Comparison of ENCODE assay signal across 8 cellular contexts in genomic region chr7:79282051-79282694, GRCh38.
DNase-seq lines count a peak whose midpoint lies in the region; ATAC-seq and TF ChIP-seq lines count a peak whose summit lies in the region.

No MANE protein-coding gene starts in this region.

- no peaks in the 10 kb centered on the region for H3K9me2 ChIP-seq in OCI-LY1 (ENCODE audit: low read depth, low read length)

- no peak overlapping the region for H3K4me3 Mint-ChIP-seq in activated CD4-positive, alpha-beta T cell treated with anti-CD3 and anti-CD28 coated beads, Interleukin-2, amount 10 ng/mL, durations not matched to agents 24 days and 14 days

- H3K4me3 ChIP-seq in OCI-LY1 (ENCODE audit: low read depth, low read length, poor library complexity, severe bottlenecking) (no peak overlapping the region), prostate gland (no peak overlapping the region)

- TF ChIP-seq CTCF in OCI-LY1 (IDR thresholded peaks at IDR 0.05; ENCODE audit: low read length) (peak; percentile 35; the same call in 1 of the 2 replicates), prostate gland (IDR thresholded peaks at IDR 0.05) (peak in 1 of 4 experiments; percentile 20)

- no peak overlapping the region for H3K27ac Mint-ChIP-seq in activated CD4-positive, alpha-beta T cell treated with anti-CD3 and anti-CD28 coated beads, Interleukin-2, amount 10 ng/mL, durations not matched to agents 24 days and 14 days

- WGBS in prostate gland: 12% methylated on average over 7 of the region's 7 CpGs

- H3K27me3 ChIP-seq in OCI-LY1 (ENCODE audit: insufficient read depth, low read length): no peaks in the 10 kb centered on the region
- H3K27me3 ChIP-seq in prostate gland (replicated peaks; ENCODE audit: insufficient read depth): no peaks in the 10 kb centered on the region

- H3K4me1 Mint-ChIP-seq in activated CD4-positive, alpha-beta T cell treated with anti-CD3 and anti-CD28 coated beads, Interleukin-2, amount 10 ng/mL, durations not matched to agents 24 days and 14 days: no peaks in the 10 kb centered on the region

- H3F3A ChIP-seq in OCI-LY1 (ENCODE audit: insufficient read depth, low read length): no peaks in the 10 kb centered on the region

- H3K4me1 ChIP-seq in OCI-LY1 (ENCODE audit: insufficient read depth, low read length, severe bottlenecking) (no peaks in the 10 kb centered on the region), prostate gland (replicated peaks) (no peaks in the 10 kb centered on the region)

- H3K4me2 ChIP-seq in OCI-LY1 (ENCODE audit: low read length): no peak overlapping the region

- H3K9me3 ChIP-seq in OCI-LY1 (ENCODE audit: low read length) (no peaks in the 10 kb centered on the region), prostate gland (no peaks in the 10 kb centered on the region)

- no peaks in the 10 kb centered on the region for H3K27me3 Mint-ChIP-seq in activated CD4-positive, alpha-beta T cell treated with anti-CD3 and anti-CD28 coated beads, Interleukin-2, amount 10 ng/mL, durations not matched to agents 24 days and 14 days

- H4K20me1 ChIP-seq in OCI-LY1 (ENCODE audit: insufficient read depth, low read length): no peaks in the 10 kb centered on the region

- no peak for TF ChIP-seq POLR2A in prostate gland (IDR thresholded peaks at IDR 0.05)

- no peak overlapping the region for H3K9ac ChIP-seq in OCI-LY1 (ENCODE audit: low read length)

- DNase-seq in GOT3 (lab: John Stamatoyannopoulos, UW): peak; percentile 0
- DNase-seq in fibroblast of gingiva (ENCODE audit: low read depth): peak; percentile 87
- DNase-seq in posterior cingulate gyrus: peak in 6 of 10 donors; percentile 40 to 88 (median 43)
- no peak for DNase-seq in activated CD4-positive, alpha-beta T cell treated with anti-CD3 and anti-CD28 coated beads, Interleukin-2, amount 10 ng/mL, durations not matched to agents 24 days and 14 days
- no peak for DNase-seq in activated CD4-positive, alpha-beta T cell treated with anti-CD3 and anti-CD28 coated beads for 1 hour
- DNase-seq in prostate gland (ENCODE audit: low spot score): no peak

- ATAC-seq in GM19467 (IDR thresholded peaks at IDR 0.05; ENCODE audit: unreplicated experiment): no peak

- H3K36me3 ChIP-seq in OCI-LY1 (ENCODE audit: insufficient read depth, low read length) (no peaks in the 10 kb centered on the region), prostate gland (no peaks in the 10 kb centered on the region)

- H3K27ac ChIP-seq in OCI-LY1 (ENCODE audit: low read depth, low read length, poor library complexity, severe bottlenecking): no peak overlapping the region
- H3K27ac ChIP-seq in prostate gland: no peak overlapping the region

- no peaks in the 10 kb centered on the region for H3K79me2 ChIP-seq in OCI-LY1 (ENCODE audit: insufficient read depth, low read length)

- no peaks in the 10 kb centered on the region for H3K9me3 Mint-ChIP-seq in activated CD4-positive, alpha-beta T cell treated with anti-CD3 and anti-CD28 coated beads, Interleukin-2, amount 10 ng/mL, durations not matched to agents 24 days and 14 days

- no peaks in the 10 kb centered on the region for H3K36me3 Mint-ChIP-seq in activated CD4-positive, alpha-beta T cell treated with anti-CD3 and anti-CD28 coated beads, Interleukin-2, amount 10 ng/mL, durations not matched to agents 24 days and 14 days (ENCODE audit: low read depth)

- no peak overlapping the region for H2AFZ ChIP-seq in OCI-LY1 (ENCODE audit: low read length)

- intact Hi-C loops in posterior cingulate gyrus (cut with DNase I): no loop called here
- intact Hi-C loops in activated CD4-positive, alpha-beta T cell treated with anti-CD3 and anti-CD28 coated beads, Interleukin-2, amount 10 ng/mL, durations not matched to agents 24 days and 14 days (cut with micrococcal nuclease): no loop called here
- intact Hi-C loops in prostate gland (cut with DNase I): no loop called here

Comparison
In these comparisons a context has a peak if more than half of its experiments do, and no peak if none do; other contexts are left out.
1. DNase-seq: peak in GOT3 (single experiment), fibroblast of gingiva (single experiment) and posterior cingulate gyrus (6 of 10); none in activated CD4-positive, alpha-beta T cell treated with anti-CD3 and anti-CD28 coated beads, Interleukin-2, amount 10 ng/mL, durations not matched to agents 24 days and 14 days (single experiment), activated CD4-positive, alpha-beta T cell treated with anti-CD3 and anti-CD28 coated beads for 1 hour (single experiment) and prostate gland (single experiment).